22 cellular contexts compared by ENCODE assay signal in the genomic region with DNA sequence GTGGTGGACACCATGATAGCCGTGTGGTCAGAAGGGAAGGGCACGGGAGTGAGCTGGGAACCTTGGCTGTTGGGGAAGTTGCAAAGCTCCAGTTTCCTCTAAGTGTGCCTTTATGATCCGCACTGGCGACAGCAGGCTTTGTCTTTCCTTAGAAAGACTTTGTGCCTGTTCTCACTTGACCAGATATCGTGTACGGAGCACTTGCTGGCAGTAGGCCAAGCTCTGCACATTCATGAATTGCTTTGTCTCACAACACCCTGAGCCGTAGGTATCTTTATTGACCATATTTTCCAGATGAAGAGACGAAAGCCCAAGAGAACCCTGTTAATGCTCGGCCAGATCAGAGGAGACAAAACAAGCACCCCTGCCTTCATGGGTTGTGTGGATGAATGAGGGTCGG. TPM values are rescaled to one million over a fixed set of nuclear protein-coding genes. Genes with fewer than 3 reads are reported as not detected.
DNase-seq lines count a peak whose midpoint lies in the region; ATAC-seq, FAIRE-seq and TF ChIP-seq lines count a peak whose summit lies in the region.
"Had no signal": no experiment of that assay in that cellular context is flagged by ENCODE, and none has a peak within 500 bp of the region (broad histone marks: within the 10 kb centered on the region; RNA-seq: fewer than 3 reads in every experiment).

No MANE protein-coding gene starts in this region.

- ATAC-seq in GM12878 (no peak), heart right ventricle (peak in 6 of 8 donors; percentile 7 to 52 (median 26))
- ATAC-seq: left lobe of liver had no signal

- H2AFZ ChIP-seq in GM12878 (ENCODE audit: control insufficient read depth, low read depth, low read length), result no peak overlapping the region
- no peak overlapping the region for H2AFZ ChIP-seq in PC-9

- H3K9ac ChIP-seq in GM12878 (ENCODE audit: control insufficient read depth, insufficient read depth, low read length), result no peak overlapping the region

- H3K79me2 ChIP-seq in GM12878 (ENCODE audit: control insufficient read depth, insufficient read depth, low read length) (peaks cover 1% of the 10 kb centered on the region), PC-9 (ENCODE audit: low read depth) (peaks cover 48% of the 10 kb centered on the region)

- RAD21 ChIA-PET in GM12878 (lab: Charles Lee; ENCODE audit: unreplicated experiment), result no interaction called here

- DNase-seq in activated CD8-positive, alpha-beta memory T cell treated with anti-CD3 and anti-CD28 coated beads, Interleukin-2, amount 50 U/mL, for 48 hours, result peak; percentile 43
- no peak for DNase-seq in activated CD8-positive, alpha-beta memory T cell treated with anti-CD3 and anti-CD28 coated beads, Interleukin-2, amount 50 U/mL, for 4 hours
- DNase-seq in GM12878 (ENCODE audit: low read depth, low spot score), result no peak
- DNase-seq in heart right ventricle, result peak in 1 of 2 donors; percentile 37
- peak; percentile 10 for DNase-seq in spleen
- DNase-seq in PC-9, result no peak
- no peak for DNase-seq in NCI-H526 treated with DMSO at 0.1 percent for 48 hours (lab: John Stamatoyannopoulos, UW)
- DNase-seq in SJCRH30, result no peak
- DNase-seq: activated naive CD8-positive, alpha-beta T cell treated with anti-CD3 and anti-CD28 coated beads, Interleukin-2, amount 10 ng/mL, durations not matched to agents 7 days and 5 days; C1 segment of cervical spinal cord; effector memory CD4-positive, alpha-beta T cell; GOT3; NCI-H1048; NCI-H2081 treated with DMSO at 0.1 percent for 48 hours; NCI-H774; OCI-M1; pancreas; SIG-M5; T-helper 1 cell had no signal

- no peak for TF ChIP-seq RAD21 in GM12878 (IDR thresholded peaks at IDR 0.05; ENCODE audit: insufficient read depth, low read depth, low read length)

- H3K27me3 ChIP-seq in GM12878 (replicated peaks in 1 of 2; ENCODE audit: control insufficient read depth in 2 of 2, insufficient read depth in 2 of 2, low read length in 1 of 2), result no peaks in the 10 kb centered on the region
- no peaks in the 10 kb centered on the region for H3K27me3 ChIP-seq in heart right ventricle
- no peaks in the 10 kb centered on the region for H3K27me3 ChIP-seq in spleen (replicated peaks in 1 of 7)
- H3K27me3 ChIP-seq in PC-9 (ENCODE audit: insufficient read depth, low read depth), result no peaks in the 10 kb centered on the region
- no peaks in the 10 kb centered on the region for H3K27me3 ChIP-seq in SJCRH30
- H3K27me3 ChIP-seq: pancreas, vagina had no signal

- H3K4me2 ChIP-seq in GM12878 (ENCODE audit: control insufficient read depth, insufficient read depth), result no peak overlapping the region
- no peak overlapping the region for H3K4me2 ChIP-seq in PC-9

- H3K4me1 ChIP-seq in GM12878 (ENCODE audit: control insufficient read depth, insufficient read depth, low read length) (no peaks in the 10 kb centered on the region), heart right ventricle (peaks cover 0 to 37% (median 20%) of the 10 kb centered on the region in 9 donors), spleen (peaks cover 0 to 6% (median 0%) of the 10 kb centered on the region in 6 donors), PC-9 (replicated peaks; ENCODE audit: insufficient read depth) (no peaks in the 10 kb centered on the region), SJCRH30 (no peaks in the 10 kb centered on the region)
- H3K4me1 ChIP-seq: pancreas, vagina had no signal

- no peak for TF ChIP-seq EP300 in GM12878 (IDR thresholded peaks at IDR 0.05; ENCODE audit: borderline replicate concordance in 1 of 2, control insufficient read depth in 1 of 2, low read depth in 2 of 2, low read length in 2 of 2)

- peaks cover 21% of the 10 kb centered on the region for H3F3A ChIP-seq in PC-9 (ENCODE audit: insufficient read depth, low read depth)

- CTCF ChIA-PET in GM12878 (lab: Yijun Ruan, JAX), result no interaction called here
- CTCF ChIA-PET in PC-9 (lab: Charles Lee), result no interaction called here

- no peak overlapping the region for H3K27ac ChIP-seq in GM12878 (ENCODE audit: control insufficient read depth, insufficient read depth)
- H3K27ac ChIP-seq in heart right ventricle, result peak overlapping the region in 4 of 10 donors; percentile 6 to 28 (median 18)
- no peak overlapping the region for H3K27ac ChIP-seq in spleen
- H3K27ac ChIP-seq in PC-9, result no peak overlapping the region
- no peak overlapping the region for H3K27ac ChIP-seq in SJCRH30
- H3K27ac ChIP-seq: pancreas, vagina had no signal

- BruUV-seq in GM12878 (replicated peaks; lab: Mats Ljungman, UMichigan) (TSS peak; percentile 18), PC-9 (replicated peaks; lab: Mats Ljungman, UMichigan) (no TSS peak)

- TF ChIP-seq POLR2A in GM12878 (IDR thresholded peaks at IDR 0.05; ENCODE audit: low read depth, low read length), result no peak
- no peak for TF ChIP-seq POLR2A in spleen (IDR thresholded peaks at IDR 0.05)

- H3K36me3 ChIP-seq in GM12878 (ENCODE audit: control insufficient read depth in 2 of 2, insufficient read depth in 2 of 2, low read length in 1 of 2) (peaks cover 25 to 44% of the 10 kb centered on the region in 2 experiments), heart right ventricle (peaks cover 0 to 100% (median 35%) of the 10 kb centered on the region in 9 donors), spleen (peaks cover 0 to 100% (median 78%) of the 10 kb centered on the region in 6 donors), PC-9 (ENCODE audit: low read depth) (peaks cover 28% of the 10 kb centered on the region; the same call in 1 of the 2 replicates), SJCRH30 (peaks cover 16% of the 10 kb centered on the region)

- no peaks in the 10 kb centered on the region for H3K9me2 ChIP-seq in PC-9 (ENCODE audit: insufficient read depth)

- POLR2A ChIA-PET in GM12878 (lab: Charles Lee) (no interaction called here), PC-9 (lab: Charles Lee; ENCODE audit: unreplicated experiment) (no interaction called here)

- SMC1A ChIA-PET in GM12878 (lab: Charles Lee; ENCODE audit: uncharacterized antibody, unreplicated experiment), result interaction anchor here (1.2 kb wide), 1 partner anchor 10 kb away, joined by 3 read pairs; no protein-coding TSS in a partner anchor

- H4K20me1 ChIP-seq in GM12878 (ENCODE audit: control insufficient read depth, insufficient read depth) (0 out of 2 replicates have a peak, but pooled peaks cover 4% of the 10 kb centered on the region), PC-9 (ENCODE audit: insufficient read depth) (peaks cover 79% of the 10 kb centered on the region)

- 94% methylated on average over 10 of the region's 10 CpGs for WGBS in GM12878 (ENCODE audit: insufficient coverage, insufficient replicate concordance, low lambda C conversion rate, missing lambda C conversion rate)
- 46 to 62% methylated on average over 10 of the region's 10 CpGs for WGBS in heart right ventricle, 2 donors
- WGBS in spleen, 5 donors, result 89 to 91% (median 90%) methylated on average over 10 of the region's 10 CpGs

- FAIRE-seq in GM12878 (lab: Jason Lieb, UNC), result no peak
- FAIRE-seq: HTR-8/SVneo, pancreas had no signal

- intact Hi-C loops in GM12878 (cut with micrococcal nuclease; ENCODE audit: unreplicated experiment), result no loop called here
- intact Hi-C loops in heart right ventricle (cut with DNase I), result loop anchor here in 7 of 10 donors (5.0 to 10.0 kb wide), 4 partner anchors 187 to 282 kb away; partner anchors contain the start of gene MCF2L (in 1 of the 7)
- intact Hi-C loops in spleen (cut with DNase I; ENCODE audit: low total_unique reads), result loop anchor here (10.0 kb wide), 1 partner anchor 170 kb away; no protein-coding TSS in a partner anchor
- intact Hi-C loops in PC-9 (cut with micrococcal nuclease; ENCODE audit: unreplicated experiment), result no loop called here

- H3K4me3 ChIP-seq in GM12878 (no peak overlapping the region), heart right ventricle (no peak overlapping the region), spleen (no peak overlapping the region), PC-9 (no peak overlapping the region), SJCRH30 (no peak overlapping the region)
- H3K4me3 ChIP-seq: pancreas, vagina had no signal

- H3K9me3 ChIP-seq in GM12878 (replicated peaks; ENCODE audit: control insufficient read depth, insufficient read depth, low read length), result no peaks in the 10 kb centered on the region
- H3K9me3 ChIP-seq in heart right ventricle, result no peaks in the 10 kb centered on the region
- H3K9me3 ChIP-seq in spleen, result no peaks in the 10 kb centered on the region
- H3K9me3 ChIP-seq in PC-9 (ENCODE audit: insufficient read depth, low read depth), result no peaks in the 10 kb centered on the region
- H3K9me3 ChIP-seq in SJCRH30 (replicated peaks), result no peaks in the 10 kb centered on the region
- H3K9me3 ChIP-seq: pancreas, vagina had no signal

- TF ChIP-seq CTCF in GM12878 (IDR thresholded peaks at IDR 0.05 in 2 of 3, conservative IDR thresholded peaks at IDR 0.05 in 1 of 3; ENCODE audit: control insufficient read depth in 2 of 3, extremely low read depth in 1 of 3, insufficient read depth in 1 of 3, low read depth in 3 of 3, low read length in 3 of 3), result no peak
- no peak for TF ChIP-seq CTCF in heart right ventricle (IDR thresholded peaks at IDR 0.05)
- TF ChIP-seq CTCF in spleen (IDR thresholded peaks at IDR 0.05 in 8 of 11, conservative IDR thresholded peaks at IDR 0.05 in 3 of 11), result no peak
- TF ChIP-seq CTCF in PC-9 (conservative IDR thresholded peaks at IDR 0.05), result no peak

- in situ Hi-C loops in GM12878 (cut with MboI), result no loop called here

RNA-seq across cellular contexts. Expression of gene CUL4A, which starts 15.1 kb away (rescaled TPM):
- 136 and 144 TPM in 2 replicates for total RNA-seq in GM12878 (2013; cell fraction: nucleolus; rRNA removed)
- total RNA-seq in GM12878 (2014; rRNA removed) (73.8 and 74.3 TPM in 2 replicates), GM12878 (2014; rRNA removed; fragmentation: Illumina TruSeq; extraction: Trizol) (50.1 and 50.8 TPM in 2 replicates), GM12878 (2021) (55.7 and 60.9 TPM in 2 replicates), heart right ventricle (100 to 1,000 TPM in 9 of 10 donors, 10 to 100 TPM in 1; 84.7 to 141 (median 112) TPM), spleen (10 to 100 TPM; 54.8 to 99.3 (median 70.1) TPM), PC-9 (2021) (90.8 and 91.0 TPM in 2 replicates)
- polyA plus RNA-seq in GM12878 (2011; ENCODE audit: low read depth), result 31.1 TPM
- polyA plus RNA-seq in GM12878 (2011; rRNA removed) (40.1 and 42.3 TPM in 2 replicates), GM12878 (2014; fragmentation: Illumina TruSeq; extraction: Trizol) (45.1 and 48.0 TPM in 2 replicates), GM12878 (2014; fragmentation: Nextera tagmentation; extraction: Ambion mirVana) (10 to 100 TPM; 19.7 to 21.8 TPM), GM12878 (2014; rRNA removed) (60.4 and 60.9 TPM in 2 replicates), GM12878 (2016; fragmentation: Nextera tagmentation; extraction: Ambion mirVana) (10 to 100 TPM; 64.1 to 66.5 TPM), heart right ventricle (10 to 100 TPM; 35.8 to 46.1 TPM), spleen (10 to 100 TPM; 24.4 to 35.6 (median 34.7) TPM)
- polyA plus RNA-seq in GM12878 (2011; cell fraction: cytosol; rRNA removed), result 30.7 and 37.1 TPM in 2 replicates
- polyA plus RNA-seq in GM12878 (2011; cell fraction: nucleus; rRNA removed), result 78.6 and 86.5 TPM in 2 replicates
- polyA plus RNA-seq in GM12878 (2012), result 40.8 and 43.4 TPM in 2 replicates
- 46.0 and 47.9 TPM in 2 replicates for polyA minus RNA-seq in GM12878 (2011; rRNA and poly(A)+ RNA removed)
- polyA minus RNA-seq in GM12878 (2011; cell fraction: cytosol; rRNA and poly(A)+ RNA removed), result 10.2 and 13.0 TPM in 2 replicates
- 39.2 and 65.7 TPM in 2 replicates for polyA minus RNA-seq in GM12878 (2011; cell fraction: nucleus; rRNA and poly(A)+ RNA removed)
- total RNA-seq in SJCRH30 (2014; rRNA removed; shearing (Covaris generic)), result 67.4 and 67.6 TPM in 2 replicates

RNA-seq across cellular contexts. Expression of gene PCID2, which starts 16.0 kb away (rescaled TPM):
- total RNA-seq in GM12878 (2013; cell fraction: nucleolus; rRNA removed), result 259 and 265 TPM in 2 replicates
- total RNA-seq in GM12878 (2014; rRNA removed) (53.5 and 61.0 TPM in 2 replicates), GM12878 (2014; rRNA removed; fragmentation: Illumina TruSeq; extraction: Trizol) (44.6 and 46.1 TPM in 2 replicates), GM12878 (2021) (37.0 and 37.6 TPM in 2 replicates), heart right ventricle (10 to 100 TPM; 42.3 to 74.0 (median 47.3) TPM), spleen (10 to 100 TPM; 38.4 to 71.0 (median 49.9) TPM), PC-9 (2021) (48.3 and 71.8 TPM in 2 replicates)
- polyA plus RNA-seq in GM12878 (2011; ENCODE audit: low read depth), result 32.5 TPM
- polyA plus RNA-seq in GM12878 (2011; rRNA removed) (98.1 and 107 TPM in 2 replicates), GM12878 (2014; fragmentation: Illumina TruSeq; extraction: Trizol) (47.2 and 57.0 TPM in 2 replicates), GM12878 (2014; fragmentation: Nextera tagmentation; extraction: Ambion mirVana) (10 to 100 TPM; 65.4 to 71.8 TPM), GM12878 (2014; rRNA removed) (48.3 and 54.4 TPM in 2 replicates), GM12878 (2016; fragmentation: Nextera tagmentation; extraction: Ambion mirVana) (10 to 100 TPM; 62.1 to 70.0 TPM), heart right ventricle (10 to 100 TPM; 38.9 to 60.1 TPM), spleen (10 to 100 TPM; 34.3 to 45.6 (median 41.2) TPM)
- 47.3 and 48.2 TPM in 2 replicates for polyA plus RNA-seq in GM12878 (2011; cell fraction: cytosol; rRNA removed)
- 104 and 109 TPM in 2 replicates for polyA plus RNA-seq in GM12878 (2011; cell fraction: nucleus; rRNA removed)
- polyA plus RNA-seq in GM12878 (2012), result 39.0 and 42.4 TPM in 2 replicates
- 53.5 and 76.1 TPM in 2 replicates for polyA minus RNA-seq in GM12878 (2011; rRNA and poly(A)+ RNA removed)
- polyA minus RNA-seq in GM12878 (2011; cell fraction: cytosol; rRNA and poly(A)+ RNA removed), result 15.5 and 16.0 TPM in 2 replicates
- polyA minus RNA-seq in GM12878 (2011; cell fraction: nucleus; rRNA and poly(A)+ RNA removed), result 49.1 and 52.4 TPM in 2 replicates
- 59.5 and 64.6 TPM in 2 replicates for total RNA-seq in SJCRH30 (2014; rRNA removed; shearing (Covaris generic))

Comparison
In these comparisons a context has a peak if more than half of its experiments do, and no peak if none do; other contexts are left out.
1. DNase-seq: peak in activated CD8-positive, alpha-beta memory T cell treated with anti-CD3 and anti-CD28 coated beads, Interleukin-2, amount 50 U/mL, for 48 hours (single experiment) and spleen (single experiment); none in activated CD8-positive, alpha-beta memory T cell treated with anti-CD3 and anti-CD28 coated beads, Interleukin-2, amount 50 U/mL, for 4 hours (single experiment), GM12878 (single experiment), PC-9 (0 of 2), NCI-H526 treated with DMSO at 0.1 percent for 48 hours (single experiment) and SJCRH30 (0 of 2).
2. intact Hi-C loops: an anchor here in heart right ventricle (5.0 to 10.0 kb wide) and spleen (10.0 kb wide); none called in GM12878 and PC-9.